Comparison of ENCODE assay signal across 20 cellular contexts in genomic region chr2:240527153-240527750, GRCh38. TPM values are rescaled to one million over a fixed set of nuclear protein-coding genes. Genes with fewer than 3 reads are reported as not detected.
DNase-seq lines count a peak whose midpoint lies in the region; ATAC-seq, FAIRE-seq and TF ChIP-seq lines count a peak whose summit lies in the region.
"Had no signal": no experiment of that assay in that cellular context is flagged by ENCODE, and none has a peak within 500 bp of the region (broad histone marks: within the 10 kb centered on the region; RNA-seq: fewer than 3 reads in every experiment).

No MANE protein-coding gene starts in this region.

- H3K9me3 ChIP-seq in HepG2 (ENCODE audit: low read length), result peaks cover 29% of the 10 kb centered on the region
- peaks cover 0 to under 1% (median 0%) of the 10 kb centered on the region in 4 donors for H3K9me3 ChIP-seq in right lobe of liver

- H3K9me3 Mint-ChIP-seq in type B pancreatic cell, result peaks cover 21% of the 10 kb centered on the region
- H3K9me3 Mint-ChIP-seq in activated CD8-positive, alpha-beta T cell treated with anti-CD3 and anti-CD28 coated beads, Interleukin-2, amount 10 ng/mL, durations not matched to agents 7 days and 5 days (ENCODE audit: insufficient read depth), result peaks cover 27% of the 10 kb centered on the region

- no peaks in the 10 kb centered on the region for H4K20me1 ChIP-seq in HepG2 (ENCODE audit: insufficient read depth, low read length)

- H3K27me3 ChIP-seq in HepG2 (ENCODE audit: control insufficient read depth in 1 of 2, insufficient read depth in 2 of 2, low read length in 2 of 2) (no peaks in the 10 kb centered on the region), right lobe of liver (no peaks in the 10 kb centered on the region)

- POLR2A ChIA-PET in HepG2 (lab: Yijun Ruan, JAX), result no interaction called here
- POLR2A ChIA-PET in activated CD8-positive, alpha-beta T cell treated with anti-CD3 and anti-CD28 coated beads, Interleukin-2, amount 10 ng/mL, durations not matched to agents 7 days and 5 days (lab: Charles Lee), result no interaction called here

- no peak overlapping the region for H3K4me2 ChIP-seq in HepG2 (ENCODE audit: low read depth, low read length)
- H3K4me2 ChIP-seq: A549 had no signal

- no peaks in the 10 kb centered on the region for H3K27me3 Mint-ChIP-seq in type B pancreatic cell
- no peaks in the 10 kb centered on the region for H3K27me3 Mint-ChIP-seq in activated CD8-positive, alpha-beta T cell treated with anti-CD3 and anti-CD28 coated beads, Interleukin-2, amount 10 ng/mL, durations not matched to agents 7 days and 5 days (ENCODE audit: low read depth)
- H3K27me3 Mint-ChIP-seq: CD4-positive, alpha-beta T cell; IgD-negative memory B cell had no signal

- H3K4me1 Mint-ChIP-seq in type B pancreatic cell (ENCODE audit: unreplicated experiment), result no peaks in the 10 kb centered on the region
- H3K4me1 Mint-ChIP-seq in activated CD8-positive, alpha-beta T cell treated with anti-CD3 and anti-CD28 coated beads, Interleukin-2, amount 10 ng/mL, durations not matched to agents 7 days and 5 days (ENCODE audit: low read depth), result no peaks in the 10 kb centered on the region
- H3K4me1 Mint-ChIP-seq: H9 had no signal

- TF ChIP-seq EP300 in HepG2 (IDR thresholded peaks at IDR 0.05; ENCODE audit: low read depth in 2 of 2, low read length in 2 of 2) (no peak), HepG2 (CRISPR knock-in tag; IDR thresholded peaks at IDR 0.05; ENCODE audit: borderline replicate concordance) (no peak)

- H3K27ac Mint-ChIP-seq in type B pancreatic cell, result no peak overlapping the region
- H3K27ac Mint-ChIP-seq in activated CD8-positive, alpha-beta T cell treated with anti-CD3 and anti-CD28 coated beads, Interleukin-2, amount 10 ng/mL, durations not matched to agents 7 days and 5 days, result no peak overlapping the region
- H3K27ac Mint-ChIP-seq: CD4-positive, alpha-beta T cell; H9; IgD-negative memory B cell had no signal

- H3K36me3 Mint-ChIP-seq in type B pancreatic cell, result peaks cover 58% of the 10 kb centered on the region
- peaks cover 90% of the 10 kb centered on the region for H3K36me3 Mint-ChIP-seq in activated CD8-positive, alpha-beta T cell treated with anti-CD3 and anti-CD28 coated beads, Interleukin-2, amount 10 ng/mL, durations not matched to agents 7 days and 5 days (ENCODE audit: low read depth)

- intact Hi-C loops in HepG2 (cut with micrococcal nuclease; ENCODE audit: unreplicated experiment) (no loop called here), right lobe of liver (cut with DNase I) (no loop called here), Right ventricle myocardium superior (cut with DNase I) (no loop called here)

- BruUV-seq in HepG2 (replicated peaks; lab: Mats Ljungman, UMichigan), result no TSS peak

- TF ChIP-seq CTCF in HepG2 (CRISPR knock-in tag; IDR thresholded peaks at IDR 0.05) (no peak), right lobe of liver (IDR thresholded peaks at IDR 0.05) (no peak), coronary artery (IDR thresholded peaks at IDR 0.05) (no peak), type B pancreatic cell (conservative IDR thresholded peaks at IDR 0.05) (no peak)

- CTCF ChIA-PET in HepG2 (lab: Yijun Ruan, JAX; ENCODE audit: low intra/inter-chr PET ratio, low total read pairs), result no interaction called here
- CTCF ChIA-PET in activated CD8-positive, alpha-beta T cell treated with anti-CD3 and anti-CD28 coated beads, Interleukin-2, amount 10 ng/mL, durations not matched to agents 7 days and 5 days (lab: Charles Lee), result no interaction called here

- peaks cover 2% of the 10 kb centered on the region for H3K79me2 ChIP-seq in HepG2 (ENCODE audit: insufficient read depth, low read length)

- TF ChIP-seq RAD21 in HepG2 (CRISPR knock-in tag; IDR thresholded peaks at IDR 0.05), result no peak

- H3K4me3 Mint-ChIP-seq in type B pancreatic cell, result no peak overlapping the region
- no peak overlapping the region for H3K4me3 Mint-ChIP-seq in activated CD8-positive, alpha-beta T cell treated with anti-CD3 and anti-CD28 coated beads, Interleukin-2, amount 10 ng/mL, durations not matched to agents 7 days and 5 days
- H3K4me3 Mint-ChIP-seq: CD4-positive, alpha-beta T cell; H9; IgD-negative memory B cell had no signal

- in situ Hi-C loops in HepG2 (cut with HindIII; ENCODE audit: extremely low pct_ligation_motif_present, low pct_unique_long_range_greater_than_20kb), result loop anchor here (10.0 kb wide), 1 partner anchor 178 kb away; no protein-coding TSS in a partner anchor

- H3K4me1 ChIP-seq in HepG2 (ENCODE audit: insufficient read depth, low read length) (no peaks in the 10 kb centered on the region), right lobe of liver (no peaks in the 10 kb centered on the region)
- H3K4me1 ChIP-seq: A549, Caco-2 had no signal

- no peak for TF ChIP-seq POLR2A in HepG2 (IDR thresholded peaks at IDR 0.05; ENCODE audit: insufficient read depth in 1 of 2, low read depth in 2 of 2, low read length in 2 of 2)
- TF ChIP-seq POLR2A in right lobe of liver (IDR thresholded peaks at IDR 0.05), result no peak

- H2AFZ ChIP-seq in HepG2 (ENCODE audit: low read length), result no peak overlapping the region

- H3K9ac ChIP-seq in HepG2 (ENCODE audit: insufficient read depth, low read depth, low read length), result no peak overlapping the region

- no peak for FAIRE-seq in HepG2 (lab: Jason Lieb, UNC)
- FAIRE-seq: A549, D721Med, H1 had no signal

- no peak overlapping the region for H3K27ac ChIP-seq in HepG2 (ENCODE audit: extremely low read length, insufficient read depth, low read length)
- no peak overlapping the region for H3K27ac ChIP-seq in right lobe of liver
- H3K27ac ChIP-seq in coronary artery, result no peak overlapping the region
- H3K27ac ChIP-seq: 22Rv1, A549, C4-2B had no signal

- H3K4me3 ChIP-seq in HepG2 (replicated peaks in 1 of 3; ENCODE audit: insufficient read depth in 1 of 3, low read depth in 2 of 3, low read length in 3 of 3) (no peak overlapping the region), right lobe of liver (no peak overlapping the region), coronary artery (no peak overlapping the region)
- H3K4me3 ChIP-seq: A549 had no signal

- peaks cover 27 to 62% of the 10 kb centered on the region in 2 experiments for H3K36me3 ChIP-seq in HepG2 (replicated peaks in 1 of 2; ENCODE audit: control insufficient read depth in 1 of 2, insufficient read depth in 2 of 2, low read length in 2 of 2)
- H3K36me3 ChIP-seq in right lobe of liver, result no peaks in the 10 kb centered on the region

- DNase-seq in HepG2 (ENCODE audit: low spot score) (no peak), right lobe of liver (no peak), coronary artery (ENCODE audit: low spot score) (peak; percentile 16), type B pancreatic cell (ENCODE audit: extremely low spot score, unreplicated experiment) (peak; percentile 15), GM19238 (ENCODE audit: insufficient read length, low spot score) (no peak), Right ventricle myocardium superior (no peak)
- DNase-seq in activated CD8-positive, alpha-beta T cell treated with anti-CD3 and anti-CD28 coated beads, Interleukin-2, amount 10 ng/mL, durations not matched to agents 7 days and 5 days, result no peak
- DNase-seq: AML-193; Caco-2; CD4-positive, alpha-beta T cell; DMS79; GDM1; H9; KG1 had no signal

- ATAC-seq in HepG2 (no peak), right lobe of liver (no peak), Right ventricle myocardium superior (ENCODE audit: poor library complexity) (no peak)
- ATAC-seq in activated CD8-positive, alpha-beta T cell treated with anti-CD3 and anti-CD28 coated beads, Interleukin-2, amount 10 ng/mL, durations not matched to agents 7 days and 5 days, result no peak
- ATAC-seq: A549 had no signal

- 91% methylated on average over 3 of the region's 3 CpGs for WGBS in HepG2 (ENCODE audit: low lambda C conversion rate)
- WGBS in right lobe of liver (ENCODE audit: insufficient coverage, low coverage, low lambda C conversion rate, missing lambda C conversion rate), result 73% methylated on average over 3 of the region's 3 CpGs

RNA-seq across cellular contexts. Expression of gene ANKMY1, which starts 30.5 kb away (rescaled TPM):
- total RNA-seq in HepG2 (2016; rRNA removed; fragmentation: Illumina TruSeq; extraction: Trizol), result 7.3 and 11.7 TPM in 2 replicates
- 9.7 and 12.6 TPM in 2 replicates for total RNA-seq in HepG2 (2016; cell fraction: cytosol; rRNA removed; fragmentation: Illumina TruSeq; extraction: Trizol; ENCODE audit: low read depth)
- total RNA-seq in HepG2 (2016; cell fraction: insoluble cytoplasmic fraction; rRNA removed; fragmentation: Illumina TruSeq; extraction: Trizol), result 8.8 and 12.4 TPM in 2 replicates
- 10.6 and 11.9 TPM in 2 replicates for total RNA-seq in HepG2 (2016; cell fraction: membrane; rRNA removed; fragmentation: Illumina TruSeq; extraction: Trizol)
- 23.2 and 30.1 TPM in 2 replicates for total RNA-seq in HepG2 (2016; cell fraction: nucleus; rRNA removed; fragmentation: Illumina TruSeq; extraction: Trizol)
- polyA plus RNA-seq in HepG2 (2011; rRNA removed), result 18.8 and 20.5 TPM in 2 replicates
- polyA plus RNA-seq in HepG2 (2011; cell fraction: cytosol; rRNA removed), result 11.7 and 12.1 TPM in 2 replicates
- 55.1 and 66.4 TPM in 2 replicates for polyA plus RNA-seq in HepG2 (2011; cell fraction: nucleus; rRNA removed)
- 8.0 and 8.9 TPM in 2 replicates for polyA plus RNA-seq in HepG2 (2012)
- 2.6 and 3.4 TPM in 2 replicates for polyA plus RNA-seq in HepG2 (2016; cell fraction: cytosol; fragmentation: Illumina TruSeq; extraction: Trizol; ENCODE audit: low read depth)
- polyA plus RNA-seq in HepG2 (2016; cell fraction: insoluble cytoplasmic fraction; fragmentation: Illumina TruSeq; extraction: Trizol; ENCODE audit: low read depth), result 7.8 and 8.8 TPM in 2 replicates
- 4.9 and 6.3 TPM in 2 replicates for polyA plus RNA-seq in HepG2 (2016; cell fraction: membrane; fragmentation: Illumina TruSeq; extraction: Trizol; ENCODE audit: low read depth)
- polyA plus RNA-seq in HepG2 (2016; cell fraction: nucleus; fragmentation: Illumina TruSeq; extraction: Trizol; ENCODE audit: insufficient read depth, low read depth), result 30.4 and 35.4 TPM in 2 replicates
- 41.3 and 43.1 TPM in 2 replicates for polyA minus RNA-seq in HepG2 (2011; rRNA and poly(A)+ RNA removed; ENCODE audit: low replicate concordance)
- polyA minus RNA-seq in HepG2 (2011; cell fraction: cytosol; rRNA and poly(A)+ RNA removed), result 6.0 and 6.9 TPM in 2 replicates
- 52.8 and 56.1 TPM in 2 replicates for polyA minus RNA-seq in HepG2 (2011; cell fraction: nucleus; rRNA and poly(A)+ RNA removed)
- 10 to 100 TPM in 1 of 6 experiments, 1 to 10 TPM in 5; 6.6 to 11.0 (median 9.0) TPM for total RNA-seq in right lobe of liver
- total RNA-seq in type B pancreatic cell (ENCODE audit: low replicate concordance), result 13.4 and 16.8 TPM in 2 replicates
- 5.6 TPM for total RNA-seq in Right ventricle myocardium superior
- 10 to 100 TPM; 27.9 to 33.3 TPM for total RNA-seq in activated CD8-positive, alpha-beta T cell treated with anti-CD3 and anti-CD28 coated beads, Interleukin-2, amount 10 ng/mL, durations not matched to agents 7 days and 5 days

RNA-seq across cellular contexts. Expression of gene DUSP28, which starts 32.9 kb away (rescaled TPM):
- total RNA-seq in HepG2 (2016; rRNA removed; fragmentation: Illumina TruSeq; extraction: Trizol) (2.5 and 5.2 TPM in 2 replicates), right lobe of liver (1 to 10 TPM; 1.3 to 3.5 (median 2.1) TPM), type B pancreatic cell (ENCODE audit: low replicate concordance) (4.3 and 6.4 TPM in 2 replicates), Right ventricle myocardium superior (11.5 TPM)
- total RNA-seq in HepG2 (2016; cell fraction: cytosol; rRNA removed; fragmentation: Illumina TruSeq; extraction: Trizol; ENCODE audit: low read depth), result 4.5 and 4.9 TPM in 2 replicates
- 2.9 and 5.6 TPM in 2 replicates for total RNA-seq in HepG2 (2016; cell fraction: insoluble cytoplasmic fraction; rRNA removed; fragmentation: Illumina TruSeq; extraction: Trizol)
- total RNA-seq in HepG2 (2016; cell fraction: membrane; rRNA removed; fragmentation: Illumina TruSeq; extraction: Trizol), result 6.2 and 6.3 TPM in 2 replicates
- 7.1 TPM in 2 replicates for total RNA-seq in HepG2 (2016; cell fraction: nucleus; rRNA removed; fragmentation: Illumina TruSeq; extraction: Trizol)
- 6.7 and 8.6 TPM in 2 replicates for polyA plus RNA-seq in HepG2 (2011; rRNA removed)
- 3.4 and 4.1 TPM in 2 replicates for polyA plus RNA-seq in HepG2 (2011; cell fraction: cytosol; rRNA removed)
- 6.6 and 6.7 TPM in 2 replicates for polyA plus RNA-seq in HepG2 (2011; cell fraction: nucleus; rRNA removed)
- polyA plus RNA-seq in HepG2 (2012), result 5.4 and 6.8 TPM in 2 replicates
- polyA plus RNA-seq in HepG2 (2016; cell fraction: cytosol; fragmentation: Illumina TruSeq; extraction: Trizol; ENCODE audit: low read depth), result 4.9 and 6.2 TPM in 2 replicates
- 3.9 and 4.1 TPM in 2 replicates for polyA plus RNA-seq in HepG2 (2016; cell fraction: insoluble cytoplasmic fraction; fragmentation: Illumina TruSeq; extraction: Trizol; ENCODE audit: low read depth)
- polyA plus RNA-seq in HepG2 (2016; cell fraction: membrane; fragmentation: Illumina TruSeq; extraction: Trizol; ENCODE audit: low read depth), result 5.5 and 7.1 TPM in 2 replicates
- 11.1 and 15.5 TPM in 2 replicates for polyA plus RNA-seq in HepG2 (2016; cell fraction: nucleus; fragmentation: Illumina TruSeq; extraction: Trizol; ENCODE audit: insufficient read depth, low read depth)
- 2.8 and 4.2 TPM in 2 replicates for polyA minus RNA-seq in HepG2 (2011; rRNA and poly(A)+ RNA removed; ENCODE audit: low replicate concordance)
- 1.7 and 2.2 TPM in 2 replicates for polyA minus RNA-seq in HepG2 (2011; cell fraction: cytosol; rRNA and poly(A)+ RNA removed)
- 11.5 and 12.3 TPM in 2 replicates for polyA minus RNA-seq in HepG2 (2011; cell fraction: nucleus; rRNA and poly(A)+ RNA removed)
- total RNA-seq in activated CD8-positive, alpha-beta T cell treated with anti-CD3 and anti-CD28 coated beads, Interleukin-2, amount 10 ng/mL, durations not matched to agents 7 days and 5 days, result 1 to 10 TPM; 6.8 to 8.1 TPM

RNA-seq across cellular contexts. Expression of gene RNPEPL1, which starts 41.0 kb away (rescaled TPM):
- 13.0 and 27.6 TPM in 2 replicates for total RNA-seq in HepG2 (2016; rRNA removed; fragmentation: Illumina TruSeq; extraction: Trizol)
- 21.9 and 24.8 TPM in 2 replicates for total RNA-seq in HepG2 (2016; cell fraction: cytosol; rRNA removed; fragmentation: Illumina TruSeq; extraction: Trizol; ENCODE audit: low read depth)
- 12.9 and 23.2 TPM in 2 replicates for total RNA-seq in HepG2 (2016; cell fraction: insoluble cytoplasmic fraction; rRNA removed; fragmentation: Illumina TruSeq; extraction: Trizol)
- 50.1 and 53.8 TPM in 2 replicates for total RNA-seq in HepG2 (2016; cell fraction: membrane; rRNA removed; fragmentation: Illumina TruSeq; extraction: Trizol)
- 17.5 and 21.9 TPM in 2 replicates for total RNA-seq in HepG2 (2016; cell fraction: nucleus; rRNA removed; fragmentation: Illumina TruSeq; extraction: Trizol)
- polyA plus RNA-seq in HepG2 (2011; rRNA removed), result 18.0 and 28.8 TPM in 2 replicates
- polyA plus RNA-seq in HepG2 (2011; cell fraction: cytosol; rRNA removed), result 20.3 and 26.3 TPM in 2 replicates
- 94.3 and 114 TPM in 2 replicates for polyA plus RNA-seq in HepG2 (2011; cell fraction: nucleus; rRNA removed)
- polyA plus RNA-seq in HepG2 (2012), result 37.2 and 56.3 TPM in 2 replicates
- polyA plus RNA-seq in HepG2 (2016; cell fraction: cytosol; fragmentation: Illumina TruSeq; extraction: Trizol; ENCODE audit: low read depth), result 43.4 and 46.1 TPM in 2 replicates
- 40.1 and 49.6 TPM in 2 replicates for polyA plus RNA-seq in HepG2 (2016; cell fraction: insoluble cytoplasmic fraction; fragmentation: Illumina TruSeq; extraction: Trizol; ENCODE audit: low read depth)
- 85.0 and 102 TPM in 2 replicates for polyA plus RNA-seq in HepG2 (2016; cell fraction: membrane; fragmentation: Illumina TruSeq; extraction: Trizol; ENCODE audit: low read depth)
- 57.9 and 59.3 TPM in 2 replicates for polyA plus RNA-seq in HepG2 (2016; cell fraction: nucleus; fragmentation: Illumina TruSeq; extraction: Trizol; ENCODE audit: insufficient read depth, low read depth)
- polyA minus RNA-seq in HepG2 (2011; rRNA and poly(A)+ RNA removed; ENCODE audit: low replicate concordance), result 15.3 and 64.5 TPM in 2 replicates
- polyA minus RNA-seq in HepG2 (2011; cell fraction: cytosol; rRNA and poly(A)+ RNA removed), result 55.0 and 57.6 TPM in 2 replicates
- 18.6 and 21.0 TPM in 2 replicates for polyA minus RNA-seq in HepG2 (2011; cell fraction: nucleus; rRNA and poly(A)+ RNA removed)
- total RNA-seq in right lobe of liver, result 100 to 1,000 TPM in 1 of 6 experiments, 10 to 100 TPM in 5; 24.7 to 105 (median 31.0) TPM
- total RNA-seq in type B pancreatic cell (ENCODE audit: low replicate concordance), result 40.5 and 66.4 TPM in 2 replicates
- total RNA-seq in Right ventricle myocardium superior, result 89.5 TPM
- 100 to 1,000 TPM; 110 to 113 TPM for total RNA-seq in activated CD8-positive, alpha-beta T cell treated with anti-CD3 and anti-CD28 coated beads, Interleukin-2, amount 10 ng/mL, durations not matched to agents 7 days and 5 days

RNA-seq across cellular contexts. Expression of gene CAPN10, which starts 59.3 kb away (rescaled TPM):
- total RNA-seq in HepG2 (2016; rRNA removed; fragmentation: Illumina TruSeq; extraction: Trizol) (16.5 and 32.4 TPM in 2 replicates), right lobe of liver (10 to 100 TPM in 2 of 6 experiments, 1 to 10 TPM in 4; 7.2 to 13.8 (median 9.1) TPM), type B pancreatic cell (ENCODE audit: low replicate concordance) (36.3 and 55.2 TPM in 2 replicates), Right ventricle myocardium superior (49.7 TPM)
- total RNA-seq in HepG2 (2016; cell fraction: cytosol; rRNA removed; fragmentation: Illumina TruSeq; extraction: Trizol; ENCODE audit: low read depth), result 18.3 and 20.3 TPM in 2 replicates
- total RNA-seq in HepG2 (2016; cell fraction: insoluble cytoplasmic fraction; rRNA removed; fragmentation: Illumina TruSeq; extraction: Trizol), result 16.1 and 35.0 TPM in 2 replicates
- total RNA-seq in HepG2 (2016; cell fraction: membrane; rRNA removed; fragmentation: Illumina TruSeq; extraction: Trizol), result 28.2 and 28.4 TPM in 2 replicates
- 26.3 and 36.2 TPM in 2 replicates for total RNA-seq in HepG2 (2016; cell fraction: nucleus; rRNA removed; fragmentation: Illumina TruSeq; extraction: Trizol)
- 27.6 and 40.7 TPM in 2 replicates for polyA plus RNA-seq in HepG2 (2011; rRNA removed)
- polyA plus RNA-seq in HepG2 (2011; cell fraction: cytosol; rRNA removed), result 15.8 and 24.7 TPM in 2 replicates
- polyA plus RNA-seq in HepG2 (2011; cell fraction: nucleus; rRNA removed), result 157 and 173 TPM in 2 replicates
- 24.4 and 27.6 TPM in 2 replicates for polyA plus RNA-seq in HepG2 (2012)
- polyA plus RNA-seq in HepG2 (2016; cell fraction: cytosol; fragmentation: Illumina TruSeq; extraction: Trizol; ENCODE audit: low read depth), result 9.1 and 9.4 TPM in 2 replicates
- 17.4 and 18.2 TPM in 2 replicates for polyA plus RNA-seq in HepG2 (2016; cell fraction: insoluble cytoplasmic fraction; fragmentation: Illumina TruSeq; extraction: Trizol; ENCODE audit: low read depth)
- 15.5 and 17.2 TPM in 2 replicates for polyA plus RNA-seq in HepG2 (2016; cell fraction: membrane; fragmentation: Illumina TruSeq; extraction: Trizol; ENCODE audit: low read depth)
- 59.4 and 61.4 TPM in 2 replicates for polyA plus RNA-seq in HepG2 (2016; cell fraction: nucleus; fragmentation: Illumina TruSeq; extraction: Trizol; ENCODE audit: insufficient read depth, low read depth)
- 11.2 and 33.8 TPM in 2 replicates for polyA minus RNA-seq in HepG2 (2011; rRNA and poly(A)+ RNA removed; ENCODE audit: low replicate concordance)
- 10.8 TPM in 2 replicates for polyA minus RNA-seq in HepG2 (2011; cell fraction: cytosol; rRNA and poly(A)+ RNA removed)
- 50.0 and 57.6 TPM in 2 replicates for polyA minus RNA-seq in HepG2 (2011; cell fraction: nucleus; rRNA and poly(A)+ RNA removed)
- 10 to 100 TPM; 53.0 to 61.2 TPM for total RNA-seq in activated CD8-positive, alpha-beta T cell treated with anti-CD3 and anti-CD28 coated beads, Interleukin-2, amount 10 ng/mL, durations not matched to agents 7 days and 5 days

Comparison
In these comparisons a context has a peak if more than half of its experiments do, and no peak if none do; other contexts are left out.
1. DNase-seq: peak in coronary artery (single experiment) and type B pancreatic cell (single experiment); none in HepG2 (single experiment), right lobe of liver (0 of 3), GM19238 (single experiment), Right ventricle myocardium superior (single experiment) and activated CD8-positive, alpha-beta T cell treated with anti-CD3 and anti-CD28 coated beads, Interleukin-2, amount 10 ng/mL, durations not matched to agents 7 days and 5 days (single experiment).